Comparison of ENCODE assay signal across 10 cellular contexts in the genomic region with DNA sequence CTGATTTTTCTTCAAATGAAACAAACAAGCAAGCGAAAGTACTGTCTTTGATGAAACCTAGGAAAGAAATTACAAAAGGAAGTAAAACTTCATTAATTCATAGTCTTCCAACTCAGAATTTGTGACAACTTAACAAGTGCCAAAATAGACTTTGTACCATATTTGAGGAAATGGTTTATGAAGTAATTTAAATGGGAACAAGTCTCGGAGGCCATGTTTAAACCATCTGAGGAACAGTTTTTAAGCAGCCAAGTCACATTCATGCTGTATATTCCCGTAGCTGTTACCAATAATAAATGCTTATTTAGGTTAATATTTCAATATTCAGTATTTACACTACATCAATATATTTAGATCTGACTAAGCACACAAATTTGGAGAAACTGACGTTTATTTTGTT. TPM values are rescaled to one million over a fixed set of nuclear protein-coding genes. Genes with fewer than 3 reads are reported as not detected.
DNase-seq lines count a peak whose midpoint lies in the region; ATAC-seq, FAIRE-seq and TF ChIP-seq lines count a peak whose summit lies in the region.
"Had no signal": no experiment of that assay in that cellular context is flagged by ENCODE, and none has a peak within 500 bp of the region (broad histone marks: within the 10 kb centered on the region; RNA-seq: fewer than 3 reads in every experiment).

No MANE protein-coding gene starts in this region.

- H3K9ac ChIP-seq in K562 (ENCODE audit: insufficient read depth in 1 of 2, low read depth in 2 of 2, low read length in 2 of 2): peak overlapping the region in 1 of 2 experiments; percentile 65; a peak in 1 of 4 replicates

- H3K27me3 ChIP-seq in K562 (ENCODE audit: control insufficient read depth in 2 of 2, insufficient read depth in 2 of 2, low read length in 2 of 2) (no peaks in the 10 kb centered on the region), sigmoid colon (no peaks in the 10 kb centered on the region)

- TF ChIP-seq POLR2A in K562 (conservative IDR thresholded peaks at IDR 0.05): no peak
- no peak for TF ChIP-seq POLR2A in sigmoid colon (IDR thresholded peaks at IDR 0.05)

- peak overlapping the region; percentile 86; the same call in 1 of the 2 replicates for H3K4me2 ChIP-seq in K562 (ENCODE audit: insufficient read depth, low read length)

- TF ChIP-seq RAD21 in K562 (CRISPR knock-in tag; conservative IDR thresholded peaks at IDR 0.05 in 1 of 2, IDR thresholded peaks at IDR 0.05 in 1 of 2): no peak

- no peak for TF ChIP-seq EP300 in K562 (IDR thresholded peaks at IDR 0.05; ENCODE audit: low read length)
- TF ChIP-seq EP300 in sigmoid colon (IDR thresholded peaks at IDR 0.05): no peak

- H3K9me1 ChIP-seq in K562 (ENCODE audit: control insufficient read depth, insufficient read depth, low read length): no peaks in the 10 kb centered on the region

- intact Hi-C loops in K562 (cut with micrococcal nuclease): no loop called here
- intact Hi-C loops in sigmoid colon (cut with DNase I): no loop called here

- no peaks in the 10 kb centered on the region for H3K79me2 ChIP-seq in K562 (ENCODE audit: control insufficient read depth, insufficient read depth, low read length)

- no peaks in the 10 kb centered on the region for H4K20me1 ChIP-seq in K562 (replicated peaks; ENCODE audit: control insufficient read depth, insufficient read depth, low read length)

- H3K27ac ChIP-seq in K562 (ENCODE audit: extremely low read depth, low read depth, low read length) (peak overlapping the region; percentile 86; the same call in 2 of the 3 replicates), sigmoid colon (peak overlapping the region in 3 of 4 donors; percentile 56 to 77 (median 65))

- POLR2A ChIA-PET in K562 (lab: Yijun Ruan, JAX): no interaction called here

- FAIRE-seq in K562 (lab: Jason Lieb, UNC): no peak

- H3K36me3 ChIP-seq in K562 (ENCODE audit: control insufficient read depth, insufficient read depth, low read length): no peaks in the 10 kb centered on the region
- H3K36me3 ChIP-seq in sigmoid colon: no peaks in the 10 kb centered on the region

- DNase-seq in GM12864 (ENCODE audit: low read depth): no peak
- DNase-seq in NAMALWA (ENCODE audit: low spot score): peak; percentile 61
- DNase-seq in K562 (ENCODE audit: extremely low read depth in 1 of 4, low spot score in 3 of 4): no peak
- no peak for DNase-seq in sigmoid colon
- no peak for DNase-seq in hippocampal formation (lab: John Stamatoyannopoulos, UW)
- no peak for DNase-seq in cerebellar nuclear complex (lab: John Stamatoyannopoulos, UW)
- DNase-seq in NCI-H2171 treated with DMSO at 0.1 percent for 48 hours (lab: John Stamatoyannopoulos, UW): no peak
- DNase-seq in GOT3 (lab: John Stamatoyannopoulos, UW): no peak
- DNase-seq: NCI-H1436, T1000 had no signal

- TF ChIP-seq CTCF in GM12864 (IDR thresholded peaks at IDR 0.05; ENCODE audit: low read depth, low read length, missing control alignments) (no peak), K562 (IDR thresholded peaks at IDR 0.05 in 2 of 3, conservative IDR thresholded peaks at IDR 0.05 in 1 of 3; ENCODE audit: insufficient read depth in 2 of 3, low read depth in 1 of 3, low read length in 3 of 3) (no peak), sigmoid colon (IDR thresholded peaks at IDR 0.05) (no peak)

- peak overlapping the region; percentile 73; the same call in 1 of the 2 replicates for H3K4me3 ChIP-seq in GM12864 (ENCODE audit: low read depth, low read length)
- H3K4me3 ChIP-seq in K562: no peak overlapping the region
- peak overlapping the region in 1 of 4 donors; percentile 42 for H3K4me3 ChIP-seq in sigmoid colon

- CTCF ChIA-PET in K562 (lab: Yijun Ruan, JAX; ENCODE audit: low intra/inter-chr PET ratio): no interaction called here

- in situ Hi-C loops in K562 (cut with MboI): loop anchor here (25.0 kb wide), 1 partner anchor 750 kb away; no protein-coding TSS in a partner anchor

- WGBS in K562 (ENCODE audit: insufficient coverage, low coverage, missing lambda C conversion rate): 18% methylated on average over 4 of the region's 4 CpGs
- WGBS in sigmoid colon, 2 donors: 52 to 72% methylated on average over 4 of the region's 4 CpGs

- H3K4me1 ChIP-seq in K562 (replicated peaks in 1 of 2; ENCODE audit: control insufficient read depth in 2 of 2, insufficient read depth in 2 of 2, low read length in 2 of 2) (no peaks in the 10 kb centered on the region; a peak in 2 of 5 replicates), sigmoid colon (peaks cover 0 to 7% (median 2%) of the 10 kb centered on the region in 4 donors)

- no TSS peak for BruUV-seq in K562 (replicated peaks; lab: Mats Ljungman, UMichigan)

- peak overlapping the region; percentile 88 for H2AFZ ChIP-seq in K562 (ENCODE audit: low read depth, low read length)

- no peak for ATAC-seq in K562

- H3K9me3 ChIP-seq in K562 (replicated peaks; ENCODE audit: control insufficient read depth, insufficient read depth, low read depth, low read length) (no peaks in the 10 kb centered on the region), sigmoid colon (no peaks in the 10 kb centered on the region)

TF ChIP-seq in K562, 482 proteins besides CTCF, POLR2A, EP300 and RAD21 (continues in another document):
- TF ChIP-seq MEF2D (tag; conservative IDR thresholded peaks at IDR 0.05; ENCODE audit: low read depth): no peak

RNA-seq across cellular contexts. Expression of gene ARHGDIB, which starts 0.8 kb away (rescaled TPM):
- 0.39 TPM in 1 of 2 replicates, not detected in the other for total RNA-seq in K562 (2011; cell fraction: chromatin; rRNA removed; ENCODE audit: low replicate concordance)
- total RNA-seq in K562 (2011; cell fraction: nucleolus; rRNA removed): 0.53 TPM in 1 of 2 replicates, not detected in the other
- 0.76 and 0.81 TPM in 2 replicates for total RNA-seq in K562 (2011; cell fraction: nucleoplasm; rRNA removed)
- total RNA-seq in K562 (2014; rRNA removed): 63.2 and 100 TPM in 2 replicates
- 67.3 and 68.7 TPM in 2 replicates for total RNA-seq in K562 (2014; rRNA removed; fragmentation: Illumina TruSeq; extraction: Trizol)
- total RNA-seq in K562 (2015; rRNA removed; fragmentation: Illumina TruSeq; extraction: Trizol): 145 and 151 TPM in 2 replicates
- total RNA-seq in K562 (2021): 51.1 and 55.8 TPM in 2 replicates
- polyA plus RNA-seq in K562 (2011; rRNA removed): 9.5 and 21.9 TPM in 2 replicates
- polyA plus RNA-seq in K562 (2011; cell fraction: cytosol; rRNA removed): 11.3 and 35.3 TPM in 2 replicates
- polyA plus RNA-seq in K562 (2011; cell fraction: nucleus; rRNA removed): 2.8 and 7.8 TPM in 2 replicates
- polyA plus RNA-seq in K562 (2012): 132 and 187 TPM in 2 replicates
- polyA plus RNA-seq in K562 (2014; fragmentation: Illumina TruSeq; extraction: Trizol): 114 and 145 TPM in 2 replicates
- 100 to 1,000 TPM; 171 to 204 TPM for polyA plus RNA-seq in K562 (2014; fragmentation: Nextera tagmentation; extraction: Ambion mirVana)
- 90.4 and 116 TPM in 2 replicates for polyA plus RNA-seq in K562 (2014; rRNA removed)
- 12.7 and 19.3 TPM in 2 replicates for polyA minus RNA-seq in K562 (2011; rRNA and poly(A)+ RNA removed)
- polyA minus RNA-seq in K562 (2011; cell fraction: cytosol; rRNA and poly(A)+ RNA removed): 3.9 and 4.3 TPM in 2 replicates
- 0.27 and 4.2 TPM in 2 replicates for polyA minus RNA-seq in K562 (2011; cell fraction: nucleus; rRNA and poly(A)+ RNA removed)
- total RNA-seq in sigmoid colon: 10 to 100 TPM; 21.0 to 71.4 (median 48.8) TPM
- 100 to 1,000 TPM in 1 of 3 donors, 10 to 100 TPM in 2; 89.5 to 304 (median 93.4) TPM for polyA plus RNA-seq in sigmoid colon

RNA-seq across cellular contexts. Expression of gene PDE6H, which starts 10.7 kb away (rescaled TPM):
- total RNA-seq in K562 (2011; cell fraction: chromatin; rRNA removed; ENCODE audit: low replicate concordance): not detected in 2 replicates
- total RNA-seq in K562 (2011; cell fraction: nucleolus; rRNA removed): not detected in 2 replicates
- total RNA-seq in K562 (2011; cell fraction: nucleoplasm; rRNA removed): not detected in 2 replicates
- not detected in 2 replicates for total RNA-seq in K562 (2014; rRNA removed)
- not detected in 2 replicates for total RNA-seq in K562 (2014; rRNA removed; fragmentation: Illumina TruSeq; extraction: Trizol)
- total RNA-seq in K562 (2015; rRNA removed; fragmentation: Illumina TruSeq; extraction: Trizol): not detected in 2 replicates
- not detected in 2 replicates for total RNA-seq in K562 (2021)
- not detected in 2 replicates for polyA plus RNA-seq in K562 (2011; rRNA removed)
- not detected in 2 replicates for polyA plus RNA-seq in K562 (2011; cell fraction: cytosol; rRNA removed)
- polyA plus RNA-seq in K562 (2011; cell fraction: nucleus; rRNA removed): 0.22 TPM in 1 of 2 replicates, not detected in the other
- not detected in 2 replicates for polyA plus RNA-seq in K562 (2012)
- not detected in 2 replicates for polyA plus RNA-seq in K562 (2014; fragmentation: Illumina TruSeq; extraction: Trizol)
- under 1 TPM in 1 of 2 experiments, not detected in 1; 0.15 TPM for polyA plus RNA-seq in K562 (2014; fragmentation: Nextera tagmentation; extraction: Ambion mirVana)
- polyA plus RNA-seq in K562 (2014; rRNA removed): not detected in 2 replicates
- not detected in 2 replicates for polyA minus RNA-seq in K562 (2011; rRNA and poly(A)+ RNA removed)
- not detected in 2 replicates for polyA minus RNA-seq in K562 (2011; cell fraction: cytosol; rRNA and poly(A)+ RNA removed)
- not detected in 2 replicates for polyA minus RNA-seq in K562 (2011; cell fraction: nucleus; rRNA and poly(A)+ RNA removed)
- not detected for total RNA-seq in sigmoid colon
- not detected for polyA plus RNA-seq in sigmoid colon

RNA-seq across cellular contexts. Expression of gene ERP27, which starts 23.8 kb away (rescaled TPM):
- total RNA-seq in K562 (2011; cell fraction: chromatin; rRNA removed; ENCODE audit: low replicate concordance): not detected in 2 replicates
- total RNA-seq in K562 (2011; cell fraction: nucleolus; rRNA removed): not detected in 2 replicates
- total RNA-seq in K562 (2011; cell fraction: nucleoplasm; rRNA removed): not detected in 2 replicates
- 0.27 TPM in 1 of 2 replicates, not detected in the other for total RNA-seq in K562 (2014; rRNA removed)
- total RNA-seq in K562 (2014; rRNA removed; fragmentation: Illumina TruSeq; extraction: Trizol): 0.07 TPM in 1 of 2 replicates, not detected in the other
- 0.11 TPM in 1 of 2 replicates, not detected in the other for total RNA-seq in K562 (2015; rRNA removed; fragmentation: Illumina TruSeq; extraction: Trizol)
- 0.13 TPM in 1 of 2 replicates, not detected in the other for total RNA-seq in K562 (2021)
- not detected in 2 replicates for polyA plus RNA-seq in K562 (2011; rRNA removed)
- polyA plus RNA-seq in K562 (2011; cell fraction: cytosol; rRNA removed): not detected in 2 replicates
- polyA plus RNA-seq in K562 (2011; cell fraction: nucleus; rRNA removed): not detected in 2 replicates
- 0.05 TPM in 1 of 2 replicates, not detected in the other for polyA plus RNA-seq in K562 (2012)
- polyA plus RNA-seq in K562 (2014; fragmentation: Illumina TruSeq; extraction: Trizol): 0.08 TPM in 1 of 2 replicates, not detected in the other
- polyA plus RNA-seq in K562 (2014; fragmentation: Nextera tagmentation; extraction: Ambion mirVana): not detected
- polyA plus RNA-seq in K562 (2014; rRNA removed): not detected in 2 replicates
- not detected in 2 replicates for polyA minus RNA-seq in K562 (2011; rRNA and poly(A)+ RNA removed)
- not detected in 2 replicates for polyA minus RNA-seq in K562 (2011; cell fraction: cytosol; rRNA and poly(A)+ RNA removed)
- not detected in 2 replicates for polyA minus RNA-seq in K562 (2011; cell fraction: nucleus; rRNA and poly(A)+ RNA removed)
- total RNA-seq in sigmoid colon: not detected
- 1 to 10 TPM in 1 of 3 donors, under 1 TPM in 2; 0.23 to 2.3 (median 0.60) TPM for polyA plus RNA-seq in sigmoid colon
